Comparison of ENCODE assay signal across 2 cellular contexts in genomic region chr2:189829092-189829843, GRCh38.
TF ChIP-seq lines count a peak whose summit lies in the region.

No MANE protein-coding gene starts in this region.

TF ChIP-seq in IMR-90, 13 proteins besides CTCF, POLR2A, EP300 and RAD21:
- TF ChIP-seq CEBPB (IDR thresholded peaks at IDR 0.05; ENCODE audit: low read depth, low read length) (no peak), MAFK (IDR thresholded peaks at IDR 0.05; ENCODE audit: low read depth, low read length) (no peak), RCOR1 (IDR thresholded peaks at IDR 0.05; ENCODE audit: insufficient replicate concordance, low read length) (no peak), USF2 (IDR thresholded peaks at IDR 0.05; ENCODE audit: low read depth, low read length) (no peak), CHD1 (IDR thresholded peaks at IDR 0.05; ENCODE audit: low read depth, low read length) (no peak), FOS (IDR thresholded peaks at IDR 0.05; ENCODE audit: low read depth, low read length) (no peak), RFX5 (IDR thresholded peaks at IDR 0.05; ENCODE audit: low read depth, low read length) (no peak), SMC3 (IDR thresholded peaks at IDR 0.05; ENCODE audit: low read depth, low read length) (no peak), BHLHE40 (IDR thresholded peaks at IDR 0.05; ENCODE audit: low read depth, low read length) (no peak), MXI1 (IDR thresholded peaks at IDR 0.05; ENCODE audit: borderline replicate concordance, low read depth, low read length) (no peak), ELK1 (IDR thresholded peaks at IDR 0.05; ENCODE audit: borderline replicate concordance, low read depth, low read length) (no peak), MAZ (IDR thresholded peaks at IDR 0.05; ENCODE audit: borderline replicate concordance, low read depth, low read length) (no peak), NFE2L2 (IDR thresholded peaks at IDR 0.05; ENCODE audit: low read depth, low read length) (no peak)

TF ChIP-seq in GM12891, 5 proteins besides CTCF, POLR2A, EP300 and RAD21:
- TF ChIP-seq TAF1 (IDR thresholded peaks at IDR 0.05; ENCODE audit: low read depth, low read length): no peak
- TF ChIP-seq PAX5 (IDR thresholded peaks at IDR 0.05; ENCODE audit: insufficient read depth, low read length, severe bottlenecking): no peak
- no peak for TF ChIP-seq POU2F2 (IDR thresholded peaks at IDR 0.05; ENCODE audit: low read depth, low read length)
- no peak for TF ChIP-seq POLR2AphosphoS5 (IDR thresholded peaks at IDR 0.05; ENCODE audit: low read depth, low read length)
- TF ChIP-seq SPI1 (IDR thresholded peaks at IDR 0.05; ENCODE audit: low read depth, low read length): no peak
